Comparison of ENCODE assay signal across 30 cellular contexts in genomic region chr11:133921026-133921425, GRCh38.
"Had no signal": no experiment of that assay in that cellular context is flagged by ENCODE, and none has a peak within 500 bp of the region (broad histone marks: within the 10 kb centered on the region; RNA-seq: fewer than 3 reads in every experiment).

No MANE protein-coding gene starts in this region.

- H3K27me3 ChIP-seq: ascending aorta, esophagus muscularis mucosa, gastrocnemius medialis, heart left ventricle had no signal

- H3K36me3 ChIP-seq: breast epithelium, cardiac muscle cell had no signal

- ATAC-seq: activated CD4-positive, alpha-beta T cell treated with anti-CD3 and anti-CD28 coated beads for 36 hours; activated naive CD4-positive, alpha-beta T cell treated with anti-CD3 and anti-CD28 coated beads, Interleukin-2, amount 50 U/mL, for 72 hours; activated T-cell treated with anti-CD3 and anti-CD28 coated beads, Interleukin-2, amount 50 U/mL, for 4 hours; foreskin keratinocyte; gastrocnemius medialis had no signal

- H3K27me3 Mint-ChIP-seq: activated CD4-positive, alpha-beta memory T cell treated with anti-CD3 and anti-CD28 coated beads for 36 hours; activated CD4-positive, alpha-beta T cell treated with anti-CD3 and anti-CD28 coated beads for 36 hours; activated CD4-positive, alpha-beta T cell treated with anti-CD3 and anti-CD28 coated beads, Interleukin-2, amount 10 ng/mL, durations not matched to agents 24 days and 14 days; activated naive CD8-positive, alpha-beta T cell treated with anti-CD3 and anti-CD28 coated beads, Interleukin-2, amount 10 ng/mL, durations not matched to agents 7 days and 5 days; activated T-helper 17 cell treated with anti-CD3 and anti-CD28 coated beads, Interleukin-2, amount 50 U/mL, for 72 hours; brain; central memory CD8-positive, alpha-beta T cell had no signal

- H3K27ac ChIP-seq: ascending aorta, breast epithelium, cardiac muscle cell, coronary artery, esophagus muscularis mucosa, foreskin keratinocyte, gastrocnemius medialis, heart left ventricle had no signal

- H3K27ac Mint-ChIP-seq: activated CD4-positive, alpha-beta memory T cell treated with anti-CD3 and anti-CD28 coated beads for 36 hours; activated CD4-positive, alpha-beta T cell treated with anti-CD3 and anti-CD28 coated beads for 36 hours; activated CD4-positive, alpha-beta T cell treated with anti-CD3 and anti-CD28 coated beads, Interleukin-2, amount 10 ng/mL, durations not matched to agents 24 days and 14 days; activated naive CD4-positive, alpha-beta T cell treated with anti-CD3 and anti-CD28 coated beads for 36 hours; activated naive CD8-positive, alpha-beta T cell treated with anti-CD3 and anti-CD28 coated beads, Interleukin-2, amount 10 ng/mL, durations not matched to agents 7 days and 5 days; activated T-helper 17 cell treated with anti-CD3 and anti-CD28 coated beads, Interleukin-2, amount 50 U/mL, for 72 hours; dendritic cell treated with granulocyte-macrophage colony-stimulating factor and Interleukin-4, amounts not matched to agents 40 ng/mL and 50 ng/mL, for 4 days; endodermal cell had no signal

- H3K9me3 ChIP-seq: ascending aorta, breast epithelium, esophagus muscularis mucosa, gastrocnemius medialis, heart left ventricle had no signal

- H3K9me3 Mint-ChIP-seq: activated CD4-positive, alpha-beta memory T cell treated with anti-CD3 and anti-CD28 coated beads for 36 hours; activated CD4-positive, alpha-beta T cell treated with anti-CD3 and anti-CD28 coated beads, Interleukin-2, amount 10 ng/mL, durations not matched to agents 24 days and 14 days; activated naive CD4-positive, alpha-beta T cell treated with anti-CD3 and anti-CD28 coated beads for 36 hours; activated naive CD4-positive, alpha-beta T cell treated with anti-CD3 and anti-CD28 coated beads, Interleukin-2, amount 50 U/mL, for 72 hours; activated naive CD8-positive, alpha-beta T cell treated with anti-CD3 and anti-CD28 coated beads, Interleukin-2, amount 10 ng/mL, durations not matched to agents 7 days and 5 days; activated T-cell treated with anti-CD3 and anti-CD28 coated beads, Interleukin-2, amount 50 U/mL, for 4 hours; activated T-helper 17 cell treated with anti-CD3 and anti-CD28 coated beads, Interleukin-2, amount 50 U/mL, for 72 hours; brain; central memory CD8-positive, alpha-beta T cell; dendritic cell treated with granulocyte-macrophage colony-stimulating factor and Interleukin-4, amounts not matched to agents 40 ng/mL and 50 ng/mL, for 4 days; endodermal cell had no signal

- H3K4me3 ChIP-seq: ascending aorta, breast epithelium, cardiac muscle cell, coronary artery, dorsolateral prefrontal cortex, esophagus muscularis mucosa, gastrocnemius medialis, heart left ventricle had no signal

- H3K4me1 ChIP-seq: ascending aorta, breast epithelium, foreskin keratinocyte, gastrocnemius medialis had no signal

- H3K4me3 Mint-ChIP-seq: activated CD4-positive, alpha-beta memory T cell treated with anti-CD3 and anti-CD28 coated beads for 36 hours; activated CD4-positive, alpha-beta T cell treated with anti-CD3 and anti-CD28 coated beads for 36 hours; activated CD4-positive, alpha-beta T cell treated with anti-CD3 and anti-CD28 coated beads, Interleukin-2, amount 10 ng/mL, durations not matched to agents 24 days and 14 days; activated naive CD4-positive, alpha-beta T cell treated with anti-CD3 and anti-CD28 coated beads for 36 hours; activated naive CD8-positive, alpha-beta T cell treated with anti-CD3 and anti-CD28 coated beads, Interleukin-2, amount 10 ng/mL, durations not matched to agents 7 days and 5 days; activated T-cell treated with anti-CD3 and anti-CD28 coated beads, Interleukin-2, amount 50 U/mL, for 4 hours; activated T-helper 17 cell treated with anti-CD3 and anti-CD28 coated beads, Interleukin-2, amount 50 U/mL, for 72 hours; brain; central memory CD8-positive, alpha-beta T cell; dendritic cell treated with granulocyte-macrophage colony-stimulating factor and Interleukin-4, amounts not matched to agents 40 ng/mL and 50 ng/mL, for 4 days; endodermal cell had no signal

- H3K4me1 Mint-ChIP-seq: activated T-helper 17 cell treated with anti-CD3 and anti-CD28 coated beads, Interleukin-2, amount 50 U/mL, for 72 hours; brain; endodermal cell had no signal

- DNase-seq: activated CD4-positive, alpha-beta memory T cell treated with anti-CD3 and anti-CD28 coated beads for 36 hours; activated CD4-positive, alpha-beta T cell treated with anti-CD3 and anti-CD28 coated beads for 36 hours; activated CD4-positive, alpha-beta T cell treated with anti-CD3 and anti-CD28 coated beads, Interleukin-2, amount 10 ng/mL, durations not matched to agents 24 days and 14 days; activated CD4-positive, CD25-positive, alpha-beta regulatory T cell; activated CD4-positive, CD25-positive, alpha-beta regulatory T cell treated with anti-CD3 and anti-CD28 coated beads, Interleukin-2, amount 50 U/mL, for 72 hours; activated CD8-positive, alpha-beta memory T cell treated with anti-CD3 and anti-CD28 coated beads for 24 hours; activated effector memory CD4-positive, alpha-beta T cell treated with Interleukin-2 at 50 U/mL for 16 hours; activated gamma-delta T cell treated with Interleukin-2 at 50 U/mL for 16 hours; activated naive CD4-positive, alpha-beta T cell treated with anti-CD3 and anti-CD28 coated beads for 36 hours; activated naive CD8-positive, alpha-beta T cell treated with anti-CD3 and anti-CD28 coated beads, Interleukin-2, amount 10 ng/mL, durations not matched to agents 7 days and 5 days; activated T-cell treated with anti-CD3 and anti-CD28 coated beads, Interleukin-2, amount 50 U/mL, for 4 hours; dorsolateral prefrontal cortex; effector memory CD4-positive, alpha-beta T cell; endodermal cell; erythroblast; foreskin keratinocyte; gastrocnemius medialis; glutamatergic neuron; T-helper 2 cell had no signal
